Comparison of ENCODE assay signal across 16 cellular contexts in the genomic region with DNA sequence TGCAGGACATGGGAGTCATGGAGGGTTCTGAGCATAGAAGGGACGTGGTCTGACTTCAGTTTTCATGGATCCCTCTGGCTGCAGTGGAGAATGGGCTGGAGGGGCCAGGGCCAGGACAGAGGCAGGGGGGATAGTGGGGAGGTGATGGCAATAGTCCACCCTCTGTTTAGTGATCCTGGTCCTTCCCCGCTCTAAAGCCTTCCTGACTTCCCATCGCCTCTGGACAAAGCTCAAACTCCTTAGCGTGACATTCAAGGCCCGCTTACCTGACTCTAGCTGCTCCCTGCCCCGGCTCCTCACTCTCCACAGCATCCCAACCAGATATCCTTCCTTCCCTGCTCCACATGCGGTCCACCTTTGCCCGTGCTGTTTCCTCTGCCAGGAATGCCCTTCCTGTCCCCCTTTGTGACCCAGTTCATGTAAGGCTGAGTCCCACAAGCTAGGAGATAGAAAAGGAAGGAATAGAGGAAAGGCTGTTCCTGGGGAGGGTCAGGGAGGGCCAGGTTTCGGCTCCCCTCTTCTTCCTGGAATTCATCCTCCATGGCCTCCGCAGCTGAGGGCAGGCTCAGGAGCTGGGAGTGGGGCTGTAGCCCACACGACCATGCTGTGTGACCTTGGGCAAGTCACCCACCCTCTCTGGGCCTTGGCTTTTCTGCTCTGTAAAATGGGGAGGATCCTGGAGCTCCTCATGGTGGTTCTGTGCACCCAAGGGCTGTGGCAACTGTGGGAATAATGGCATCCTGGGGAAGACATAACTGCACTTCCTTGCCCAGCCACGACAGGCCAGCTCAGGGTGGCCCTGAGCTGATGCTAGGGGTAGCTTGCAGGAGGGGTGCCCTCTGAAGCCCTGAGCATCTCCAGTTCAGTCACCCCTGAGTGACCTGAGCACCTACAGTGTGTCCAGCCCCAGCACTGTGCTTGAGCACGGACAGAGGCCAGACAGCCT.
DNase-seq lines count a peak whose midpoint lies in the region; TF ChIP-seq lines count a peak whose summit lies in the region.
"Had no signal": no experiment of that assay in that cellular context is flagged by ENCODE, and none has a peak within 500 bp of the region (broad histone marks: within the 10 kb centered on the region; RNA-seq: fewer than 3 reads in every experiment).

No MANE protein-coding gene starts in this region.

- POLR2A ChIA-PET in PC-9 (lab: Charles Lee; ENCODE audit: unreplicated experiment): no interaction called here

- H3K4me3 ChIP-seq in PC-9: no peak overlapping the region
- H3K4me3 ChIP-seq: cardiac muscle cell had no signal

- no peaks in the 10 kb centered on the region for H3K27me3 ChIP-seq in PC-9 (ENCODE audit: insufficient read depth, low read depth)
- H3K27me3 ChIP-seq: cardiac muscle cell had no signal

- no peaks in the 10 kb centered on the region for H3K36me3 Mint-ChIP-seq in dendritic cell treated with granulocyte-macrophage colony-stimulating factor and Interleukin-4, amounts not matched to agents 40 ng/mL and 50 ng/mL, for 4 days (ENCODE audit: low read depth)
- no peaks in the 10 kb centered on the region for H3K36me3 Mint-ChIP-seq in nephron (ENCODE audit: low read depth)
- no peaks in the 10 kb centered on the region for H3K36me3 Mint-ChIP-seq in activated naive CD4-positive, alpha-beta T cell treated with anti-CD3 and anti-CD28 coated beads, Interleukin-2, amount 10 ng/mL, durations not matched to agents 7 days and 5 days
- no peaks in the 10 kb centered on the region for H3K36me3 Mint-ChIP-seq in activated CD4-positive, alpha-beta T cell treated with anti-CD3 and anti-CD28 coated beads, Interleukin-2, amount 10 ng/mL, durations not matched to agents 24 days and 14 days (ENCODE audit: low read depth)
- H3K36me3 Mint-ChIP-seq: CD8-positive, alpha-beta T cell had no signal

- DNase-seq in PC-9 (no peak), SW480 (ENCODE audit: low spot score) (no peak)
- no peak for DNase-seq in activated naive CD4-positive, alpha-beta T cell treated with anti-CD3 and anti-CD28 coated beads, Interleukin-2, amount 10 ng/mL, durations not matched to agents 7 days and 5 days
- DNase-seq in stimulated activated CD4-positive, alpha-beta T cell treated with anti-CD3 and anti-CD28 coated beads, Interleukin-12 subunit alpha, Interleukin-12 subunit beta, amount 100 ng/mL, for 4 hours: no peak
- DNase-seq in activated CD4-positive, alpha-beta T cell treated with anti-CD3 and anti-CD28 coated beads, Interleukin-2, amount 10 ng/mL, durations not matched to agents 24 days and 14 days: no peak
- DNase-seq: activated CD4-positive, CD25-positive, alpha-beta regulatory T cell treated with anti-CD3 and anti-CD28 coated beads, Interleukin-2, amount 50 U/mL, for 72 hours; activated T-cell treated with anti-CD3 and anti-CD28 coated beads, Interleukin-2, amount 50 U/mL, for 72 hours; CD8-positive, alpha-beta T cell; GOT3; kidney glomerular epithelial cell; NCI-H1436 treated with DMSO at 0.1 percent for 48 hours; retina had no signal

- H3K27ac Mint-ChIP-seq in dendritic cell treated with granulocyte-macrophage colony-stimulating factor and Interleukin-4, amounts not matched to agents 40 ng/mL and 50 ng/mL, for 4 days: peak overlapping the region; percentile 43
- H3K27ac Mint-ChIP-seq in nephron: peak overlapping the region; percentile 56 to 97 (median 97)
- H3K27ac Mint-ChIP-seq in activated naive CD4-positive, alpha-beta T cell treated with anti-CD3 and anti-CD28 coated beads, Interleukin-2, amount 10 ng/mL, durations not matched to agents 7 days and 5 days: no peak overlapping the region
- no peak overlapping the region for H3K27ac Mint-ChIP-seq in activated CD4-positive, alpha-beta T cell treated with anti-CD3 and anti-CD28 coated beads, Interleukin-2, amount 10 ng/mL, durations not matched to agents 24 days and 14 days
- H3K27ac Mint-ChIP-seq: activated T-cell treated with anti-CD3 and anti-CD28 coated beads, Interleukin-2, amount 50 U/mL, for 72 hours; CD8-positive, alpha-beta T cell had no signal

- no peak overlapping the region for H3K4me3 Mint-ChIP-seq in dendritic cell treated with granulocyte-macrophage colony-stimulating factor and Interleukin-4, amounts not matched to agents 40 ng/mL and 50 ng/mL, for 4 days
- peak overlapping the region in 1 of 3 experiments; percentile 38 for H3K4me3 Mint-ChIP-seq in nephron
- no peak overlapping the region for H3K4me3 Mint-ChIP-seq in activated naive CD4-positive, alpha-beta T cell treated with anti-CD3 and anti-CD28 coated beads, Interleukin-2, amount 10 ng/mL, durations not matched to agents 7 days and 5 days
- H3K4me3 Mint-ChIP-seq in activated CD4-positive, alpha-beta T cell treated with anti-CD3 and anti-CD28 coated beads, Interleukin-2, amount 10 ng/mL, durations not matched to agents 24 days and 14 days: no peak overlapping the region
- H3K4me3 Mint-ChIP-seq: activated T-cell treated with anti-CD3 and anti-CD28 coated beads, Interleukin-2, amount 50 U/mL, for 72 hours; CD8-positive, alpha-beta T cell had no signal

- H3K27ac ChIP-seq in PC-9: peak overlapping the region; percentile 64
- peak overlapping the region; percentile 19 for H3K27ac ChIP-seq in temporal lobe (ENCODE audit: low read depth, low read length)
- H3K27ac ChIP-seq: cardiac muscle cell had no signal

- no TSS peak for BruUV-seq in PC-9 (replicated peaks; lab: Mats Ljungman, UMichigan)

- peaks cover 62% of the 10 kb centered on the region for H3K4me1 Mint-ChIP-seq in dendritic cell treated with granulocyte-macrophage colony-stimulating factor and Interleukin-4, amounts not matched to agents 40 ng/mL and 50 ng/mL, for 4 days (ENCODE audit: low read depth)
- peaks cover 71% of the 10 kb centered on the region for H3K4me1 Mint-ChIP-seq in nephron
- H3K4me1 Mint-ChIP-seq in activated naive CD4-positive, alpha-beta T cell treated with anti-CD3 and anti-CD28 coated beads, Interleukin-2, amount 10 ng/mL, durations not matched to agents 7 days and 5 days: peaks cover 11% of the 10 kb centered on the region
- H3K4me1 Mint-ChIP-seq in activated CD4-positive, alpha-beta T cell treated with anti-CD3 and anti-CD28 coated beads, Interleukin-2, amount 10 ng/mL, durations not matched to agents 24 days and 14 days: peaks cover 10% of the 10 kb centered on the region

- peaks cover 2% of the 10 kb centered on the region for H3K27me3 Mint-ChIP-seq in dendritic cell treated with granulocyte-macrophage colony-stimulating factor and Interleukin-4, amounts not matched to agents 40 ng/mL and 50 ng/mL, for 4 days
- H3K27me3 Mint-ChIP-seq in nephron (ENCODE audit: low read depth): peaks cover 14% of the 10 kb centered on the region
- H3K27me3 Mint-ChIP-seq in activated naive CD4-positive, alpha-beta T cell treated with anti-CD3 and anti-CD28 coated beads, Interleukin-2, amount 10 ng/mL, durations not matched to agents 7 days and 5 days: peaks cover 17% of the 10 kb centered on the region
- peaks cover 4% of the 10 kb centered on the region for H3K27me3 Mint-ChIP-seq in activated CD4-positive, alpha-beta T cell treated with anti-CD3 and anti-CD28 coated beads, Interleukin-2, amount 10 ng/mL, durations not matched to agents 24 days and 14 days

- H3F3A ChIP-seq in PC-9 (ENCODE audit: insufficient read depth, low read depth): peaks cover 67% of the 10 kb centered on the region

- intact Hi-C loops in PC-9 (cut with micrococcal nuclease; ENCODE audit: unreplicated experiment): no loop called here
- intact Hi-C loops in dendritic cell treated with granulocyte-macrophage colony-stimulating factor and Interleukin-4, amounts not matched to agents 40 ng/mL and 50 ng/mL, for 4 days (cut with micrococcal nuclease): loop anchor here (5.0 kb wide), 2 partner anchors 34 to 41 kb away; no protein-coding TSS in a partner anchor
- intact Hi-C loops in activated CD4-positive, alpha-beta T cell treated with anti-CD3 and anti-CD28 coated beads, Interleukin-2, amount 10 ng/mL, durations not matched to agents 24 days and 14 days (cut with micrococcal nuclease): no loop called here

- H3K9me3 ChIP-seq in PC-9 (ENCODE audit: insufficient read depth, low read depth): no peaks in the 10 kb centered on the region

- no peaks in the 10 kb centered on the region for H3K9me3 Mint-ChIP-seq in dendritic cell treated with granulocyte-macrophage colony-stimulating factor and Interleukin-4, amounts not matched to agents 40 ng/mL and 50 ng/mL, for 4 days
- no peaks in the 10 kb centered on the region for H3K9me3 Mint-ChIP-seq in nephron
- no peaks in the 10 kb centered on the region for H3K9me3 Mint-ChIP-seq in activated naive CD4-positive, alpha-beta T cell treated with anti-CD3 and anti-CD28 coated beads, Interleukin-2, amount 10 ng/mL, durations not matched to agents 7 days and 5 days
- no peaks in the 10 kb centered on the region for H3K9me3 Mint-ChIP-seq in activated CD4-positive, alpha-beta T cell treated with anti-CD3 and anti-CD28 coated beads, Interleukin-2, amount 10 ng/mL, durations not matched to agents 24 days and 14 days
- H3K9me3 Mint-ChIP-seq: activated T-cell treated with anti-CD3 and anti-CD28 coated beads, Interleukin-2, amount 50 U/mL, for 72 hours; CD8-positive, alpha-beta T cell had no signal

- TF ChIP-seq CTCF in PC-9 (conservative IDR thresholded peaks at IDR 0.05) (no peak), nephron (IDR thresholded peaks at IDR 0.05; ENCODE audit: unreplicated experiment in 3 of 3) (no peak)

- H4K20me1 ChIP-seq in PC-9 (ENCODE audit: insufficient read depth): no peaks in the 10 kb centered on the region

- no peaks in the 10 kb centered on the region for H3K36me3 ChIP-seq in PC-9 (ENCODE audit: low read depth)
- H3K36me3 ChIP-seq: cardiac muscle cell had no signal

- peak overlapping the region; percentile 53 for H3K4me2 ChIP-seq in PC-9

- H3K9me2 ChIP-seq in PC-9 (ENCODE audit: insufficient read depth): no peaks in the 10 kb centered on the region

- H3K79me2 ChIP-seq in PC-9 (ENCODE audit: low read depth): peaks cover 17% of the 10 kb centered on the region

- CTCF ChIA-PET in PC-9 (lab: Charles Lee): no interaction called here
- CTCF ChIA-PET in activated naive CD4-positive, alpha-beta T cell treated with anti-CD3 and anti-CD28 coated beads, Interleukin-2, amount 10 ng/mL, durations not matched to agents 7 days and 5 days (lab: Charles Lee): no interaction called here

- H3K4me1 ChIP-seq in PC-9 (replicated peaks; ENCODE audit: insufficient read depth): peaks cover 88% of the 10 kb centered on the region

- H2AFZ ChIP-seq in PC-9: no peak overlapping the region; the same call in 1 of the 2 replicates

Comparison
In these comparisons a context has a peak if more than half of its experiments do, and no peak if none do; other contexts are left out.
1. H3K27ac Mint-ChIP-seq: peak in dendritic cell treated with granulocyte-macrophage colony-stimulating factor and Interleukin-4, amounts not matched to agents 40 ng/mL and 50 ng/mL, for 4 days (single experiment) and nephron (3 of 3); none in activated naive CD4-positive, alpha-beta T cell treated with anti-CD3 and anti-CD28 coated beads, Interleukin-2, amount 10 ng/mL, durations not matched to agents 7 days and 5 days (single experiment) and activated CD4-positive, alpha-beta T cell treated with anti-CD3 and anti-CD28 coated beads, Interleukin-2, amount 10 ng/mL, durations not matched to agents 24 days and 14 days (single experiment).